30 cellular contexts compared by ENCODE assay signal in genomic region chr12:76916170-76916540, GRCh38. TPM values are rescaled to one million over a fixed set of nuclear protein-coding genes. Genes with fewer than 3 reads are reported as not detected.
DNase-seq lines count a peak whose midpoint lies in the region; ATAC-seq, FAIRE-seq and TF ChIP-seq lines count a peak whose summit lies in the region.
"Had no signal": no experiment of that assay in that cellular context is flagged by ENCODE, and none has a peak within 500 bp of the region (broad histone marks: within the 10 kb centered on the region; RNA-seq: fewer than 3 reads in every experiment).

No MANE protein-coding gene starts in this region.

- H3K9ac ChIP-seq in IMR-90 (ENCODE audit: low read depth, low read length) = no peak overlapping the region

- no peak for TF ChIP-seq POLR2A in IMR-90 (IDR thresholded peaks at IDR 0.05; ENCODE audit: low read depth, low read length)

- no peak overlapping the region for H2AK9ac ChIP-seq in IMR-90 (replicated peaks; ENCODE audit: low read depth, low read length, poor library complexity)

- POLR2A ChIA-PET in IMR-90 (lab: Charles Lee; ENCODE audit: unreplicated experiment) = interaction anchor here (0.6 kb wide), 1 partner anchor 361 kb away, joined by 3 read pairs; no protein-coding TSS in a partner anchor

- H2BK15ac ChIP-seq in IMR-90 (ENCODE audit: low read depth, low read length) = no peak overlapping the region

- H4K20me1 ChIP-seq in IMR-90 (ENCODE audit: insufficient read depth, low read length) = no peaks in the 10 kb centered on the region

- H3K4me2 ChIP-seq in IMR-90 (ENCODE audit: low read depth, low read length) = peak overlapping the region; percentile 34; the same call in 1 of the 2 replicates

- TF ChIP-seq CTCF in IMR-90 (conservative IDR thresholded peaks at IDR 0.05; ENCODE audit: low read depth, low read length) (no peak), thoracic aorta (IDR thresholded peaks at IDR 0.05) (no peak)

- H3K18ac ChIP-seq in IMR-90 (ENCODE audit: low read depth, low read length) = no peak overlapping the region

- H3K4me1 ChIP-seq in IMR-90 (ENCODE audit: control insufficient read depth, insufficient read depth, low read length) (no peaks in the 10 kb centered on the region), mesodermal cell (ENCODE audit: control insufficient read depth, insufficient read depth, low read length, poor library complexity, severe bottlenecking) (peaks cover 13% of the 10 kb centered on the region), thoracic aorta (ENCODE audit: control insufficient read depth in 1 of 2, low read depth in 2 of 2) (peaks cover 18 to 63% of the 10 kb centered on the region in 2 donors)
- H3K4me1 ChIP-seq: HAP-1 had no signal

- no peak overlapping the region for H3K27ac ChIP-seq in IMR-90 (ENCODE audit: insufficient read depth, low read length)
- H3K27ac ChIP-seq in cingulate gyrus (ENCODE audit: low read depth, low read length) = peak overlapping the region; percentile 34
- H3K27ac ChIP-seq in mesodermal cell (ENCODE audit: low read depth, low read length, severe bottlenecking) = peak overlapping the region; percentile 60
- H3K27ac ChIP-seq in thoracic aorta = peak overlapping the region; percentile 52 to 70
- H3K27ac ChIP-seq: HL-60, suprapubic skin had no signal

- CTCF ChIA-PET in IMR-90 (lab: Yijun Ruan, JAX) = interaction anchor here (0.7 to 1.1 kb wide), 4 partner anchors 12 to 108 kb away, joined by 3 to 7 read pairs (median 3); no protein-coding TSS in a partner anchor

- no peak overlapping the region for H3K14ac ChIP-seq in IMR-90 (replicated peaks; ENCODE audit: low read depth, low read length)

- H2BK5ac ChIP-seq in IMR-90 (ENCODE audit: low read depth, low read length, poor library complexity, severe bottlenecking) = no peak overlapping the region

- intact Hi-C loops in IMR-90 (cut with micrococcal nuclease) = loop anchor here (5.0 kb wide), 1 partner anchor 34 kb away; no protein-coding TSS in a partner anchor

- H3K9me3 ChIP-seq in IMR-90 (ENCODE audit: control insufficient read depth, insufficient read depth, low read length) (no peaks in the 10 kb centered on the region), mesodermal cell (ENCODE audit: control insufficient read depth, low read length) (no peaks in the 10 kb centered on the region), thoracic aorta (no peaks in the 10 kb centered on the region)
- H3K9me3 ChIP-seq: HAP-1, suprapubic skin had no signal

- H2BK20ac ChIP-seq in IMR-90 (ENCODE audit: low read depth, low read length) = no peak overlapping the region

- no peak overlapping the region for H3K4me3 ChIP-seq in IMR-90 (ENCODE audit: insufficient read depth, low read depth, low read length)
- no peak overlapping the region for H3K4me3 ChIP-seq in mesodermal cell (ENCODE audit: extremely low read depth, insufficient read depth, low read length, poor library complexity, severe bottlenecking)
- H3K4me3 ChIP-seq in thoracic aorta = no peak overlapping the region
- H3K4me3 ChIP-seq: HAP-1, lung, suprapubic skin had no signal

- H3K27me3 ChIP-seq in IMR-90 (ENCODE audit: control insufficient read depth, insufficient read depth, low read length) (no peaks in the 10 kb centered on the region), thoracic aorta (replicated peaks; ENCODE audit: insufficient read depth) (no peaks in the 10 kb centered on the region)
- H3K27me3 ChIP-seq: suprapubic skin had no signal

- no peaks in the 10 kb centered on the region for H3K36me3 ChIP-seq in IMR-90 (ENCODE audit: control insufficient read depth, insufficient read depth, low read length)
- H3K36me3 ChIP-seq in mesodermal cell (ENCODE audit: control insufficient read depth, insufficient read depth, low read length) = no peaks in the 10 kb centered on the region
- H3K36me3 ChIP-seq in thoracic aorta = no peaks in the 10 kb centered on the region
- H3K36me3 ChIP-seq: HAP-1, suprapubic skin had no signal

- ATAC-seq in IMR-90 (ENCODE audit: low read depth) = peak; percentile 29; the same call in 1 of the 2 replicates
- ATAC-seq in thoracic aorta (ENCODE audit: insufficient number of reproducible peaks, low FRiP score, low read depth) = no peak
- no peak for ATAC-seq in GM19452 (IDR thresholded peaks at IDR 0.05; ENCODE audit: unreplicated experiment)
- ATAC-seq: activated naive CD4-positive, alpha-beta T cell treated with anti-CD3 and anti-CD28 coated beads, Interleukin-2, amount 50 U/mL, for 72 hours; activated T-helper 17 cell treated with anti-CD3 and anti-CD28 coated beads, Interleukin-2, amount 50 U/mL, for 72 hours; stimulated activated effector memory CD8-positive, alpha-beta T cell treated with anti-CD3 and anti-CD28 coated beads, Interleukin-12 subunit alpha, Interleukin-12 subunit beta, amount 100 ng/mL, for 72 hours; WTC11 had no signal

- H4K91ac ChIP-seq in IMR-90 (ENCODE audit: insufficient read depth, low read depth, low read length) = no peak overlapping the region

- TF ChIP-seq RAD21 in IMR-90 (IDR thresholded peaks at IDR 0.05; ENCODE audit: low read length) = no peak

- no peak overlapping the region for H3K4ac ChIP-seq in IMR-90 (ENCODE audit: low read depth, low read length)

- in situ Hi-C loops in IMR-90 (cut with MboI; ENCODE audit: low sequenced_read_pairs) = no loop called here

- BruUV-seq in IMR-90 (replicated peaks; lab: Mats Ljungman, UMichigan) = no TSS peak

- peak; percentile 27 for DNase-seq in IMR-90
- no peak for DNase-seq in thoracic aorta (ENCODE audit: low spot score)
- DNase-seq in GM19239 (ENCODE audit: insufficient read length, low spot score) = no peak
- DNase-seq in NCI-H510A treated with DMSO at 0.1 percent for 48 hours (lab: John Stamatoyannopoulos, UW) = no peak
- DNase-seq: activated CD4-positive, alpha-beta T cell treated with anti-CD3 and anti-CD28 coated beads, Interleukin-2, amount 50 U/mL, for 48 hours; activated CD8-positive, alpha-beta memory T cell treated with anti-CD3 and anti-CD28 coated beads, Interleukin-2, amount 50 U/mL, for 48 hours; Calu3; effector CD4-positive, alpha-beta T cell; foreskin melanocyte; hippocampal formation; islet precursor cell; NCI-H1092 treated with DMSO at 0.1 percent for 48 hours; NCI-H2029 treated with DMSO at 0.1 percent for 48 hours; NCI-H226; NCI-H774; small intestine; stimulated activated CD4-positive, alpha-beta T cell treated with anti-CD3 and anti-CD28 coated beads, Interleukin-2, amount 100 ng/mL, for 24 hours; T-helper 9 cell had no signal

- peak overlapping the region in 1 of 2 experiments; percentile 40; a peak in 1 of 4 replicates for H4K8ac ChIP-seq in IMR-90 (ENCODE audit: low read depth in 2 of 2, low read length in 2 of 2)

- H2BK120ac ChIP-seq in IMR-90 (ENCODE audit: low read depth, low read length) = no peak overlapping the region

- peak overlapping the region; percentile 78; the same call in 1 of the 2 replicates for H3K23ac ChIP-seq in IMR-90 (ENCODE audit: low read depth, low read length)

- no peak for FAIRE-seq in GM19239 (lab: Jason Lieb, UNC)
- FAIRE-seq: GM12892, small intestine had no signal

- no peak overlapping the region for H4K5ac ChIP-seq in IMR-90 (ENCODE audit: low read depth, low read length)

- H2AK5ac ChIP-seq in IMR-90 (ENCODE audit: low read depth, low read length) = no peak overlapping the region

- no peak overlapping the region for H2AFZ ChIP-seq in IMR-90 (replicated peaks; ENCODE audit: low read length, poor library complexity)

- H3K9me1 ChIP-seq in IMR-90 (ENCODE audit: insufficient read depth, low read length) = no peaks in the 10 kb centered on the region

- H3K79me1 ChIP-seq in IMR-90 (ENCODE audit: low read depth in 1 of 2, low read length in 2 of 2) = no peaks in the 10 kb centered on the region

- dilution Hi-C loops in IMR-90 (cut with HindIII; ENCODE audit: low sequenced_read_pairs, unreplicated experiment) = no loop called here

- H3K56ac ChIP-seq in IMR-90 (ENCODE audit: extremely low read depth, insufficient read depth, low read length) = no peak overlapping the region

TF ChIP-seq in IMR-90, 13 proteins besides CTCF, POLR2A, EP300 and RAD21 (continues in another document):
- TF ChIP-seq RCOR1 (IDR thresholded peaks at IDR 0.05; ENCODE audit: insufficient replicate concordance, low read length) (no peak), FOS (IDR thresholded peaks at IDR 0.05; ENCODE audit: low read depth, low read length) (no peak), USF2 (IDR thresholded peaks at IDR 0.05; ENCODE audit: low read depth, low read length) (no peak), NFE2L2 (IDR thresholded peaks at IDR 0.05; ENCODE audit: low read depth, low read length) (no peak), BHLHE40 (IDR thresholded peaks at IDR 0.05; ENCODE audit: low read depth, low read length) (no peak), MXI1 (IDR thresholded peaks at IDR 0.05; ENCODE audit: borderline replicate concordance, low read depth, low read length) (no peak), ELK1 (IDR thresholded peaks at IDR 0.05; ENCODE audit: borderline replicate concordance, low read depth, low read length) (no peak), CEBPB (IDR thresholded peaks at IDR 0.05; ENCODE audit: low read depth, low read length) (no peak), CHD1 (IDR thresholded peaks at IDR 0.05; ENCODE audit: low read depth, low read length) (no peak), RFX5 (IDR thresholded peaks at IDR 0.05; ENCODE audit: low read depth, low read length) (no peak), MAFK (IDR thresholded peaks at IDR 0.05; ENCODE audit: low read depth, low read length) (no peak)

RNA-seq across cellular contexts. Expression of gene CSRP2, which starts 37.3 kb away (rescaled TPM):
- total RNA-seq in IMR-90 (2012; rRNA removed) (156 and 157 TPM in 2 replicates), thoracic aorta (10 to 100 TPM; 75.0 to 93.5 TPM)
- polyA plus RNA-seq in IMR-90 (2012; rRNA removed) = 160 and 179 TPM in 2 replicates
- polyA plus RNA-seq in IMR-90 (2012; cell fraction: cytosol; rRNA removed) = 69.1 and 124 TPM in 2 replicates
- 38.8 and 115 TPM in 2 replicates for polyA plus RNA-seq in IMR-90 (2012; cell fraction: nucleus; rRNA removed; ENCODE audit: low replicate concordance)
- 207 TPM for polyA plus RNA-seq in mesodermal cell (2013, experiment 1 of 2)
- polyA plus RNA-seq in mesodermal cell (2013, experiment 2 of 2) = 210 TPM
